In the genomic region with DNA sequence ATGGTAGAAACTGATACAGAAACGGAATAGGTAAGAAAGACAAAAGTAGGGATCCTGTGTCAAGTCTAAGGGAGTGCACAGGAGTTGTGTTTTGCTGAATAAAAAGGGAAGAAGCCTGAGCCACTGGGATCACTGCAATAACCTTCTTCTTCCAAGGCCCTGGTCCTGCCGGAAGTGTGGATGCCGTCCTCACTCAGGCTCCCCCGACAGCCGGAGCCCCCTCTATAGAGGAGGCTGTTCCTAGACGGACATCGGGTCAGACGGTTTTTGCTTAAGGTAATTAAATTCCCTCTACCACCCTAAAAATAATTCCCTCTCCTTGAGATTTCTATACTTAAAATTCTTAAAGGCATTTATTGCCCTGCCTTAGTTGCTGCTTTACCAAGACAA, we compare ENCODE assay signal across 27 cellular contexts.
"Had no signal": no experiment of that assay in that cellular context is flagged by ENCODE, and none has a peak within 500 bp of the region (broad histone marks: within the 10 kb centered on the region; RNA-seq: fewer than 3 reads in every experiment).

No MANE protein-coding gene starts in this region.

- H3K27me3 Mint-ChIP-seq: activated CD4-positive, alpha-beta T cell treated with anti-CD3 and anti-CD28 coated beads, Interleukin-2, amount 10 ng/mL, durations not matched to agents 24 days and 14 days; activated CD8-positive, alpha-beta T cell treated with anti-CD3 and anti-CD28 coated beads for 36 hours had no signal

- DNase-seq: activated CD4-positive, alpha-beta T cell treated with anti-CD3 and anti-CD28 coated beads, Interleukin-2, amount 10 ng/mL, durations not matched to agents 24 days and 14 days; activated CD4-positive, alpha-beta T cell treated with anti-CD3 and anti-CD28 coated beads, Interleukin-2, amount 50 U/mL, for 4 hours; activated CD8-positive, alpha-beta T cell treated with anti-CD3 and anti-CD28 coated beads for 36 hours; activated gamma-delta T cell; activated naive CD4-positive, alpha-beta T cell treated with anti-CD3 and anti-CD28 coated beads for 36 hours; activated T-cell treated with anti-CD3 and anti-CD28 coated beads, Interleukin-2, amount 50 U/mL, for 24 hours; adrenal gland; body of pancreas; central memory CD4-positive, alpha-beta T cell; NCI-H1092 treated with DMSO at 0.1 percent for 48 hours; NCI-H187; NCI-H2107; NCI-H2171; NCI-H510A; NCI-H526 treated with DMSO at 0.1 percent for 48 hours; NK-92 treated with Interleukin-12 subunit alpha and Interleukin-12 subunit beta, amount 100 ng/mL, for 24 hours; PC-3; RPMI8226; SW 1271; T-helper 1 cell; T-helper 2 cell; T-helper 9 cell had no signal

- H3K9me3 ChIP-seq: adrenal gland, body of pancreas, Peyer's patch had no signal

- H3K4me1 Mint-ChIP-seq: activated CD4-positive, alpha-beta T cell treated with anti-CD3 and anti-CD28 coated beads, Interleukin-2, amount 10 ng/mL, durations not matched to agents 24 days and 14 days had no signal

- H3K36me3 Mint-ChIP-seq: activated naive CD4-positive, alpha-beta T cell treated with anti-CD3 and anti-CD28 coated beads, Interleukin-2, amount 50 U/mL, for 72 hours had no signal

- H3K9me3 Mint-ChIP-seq: activated CD4-positive, alpha-beta T cell treated with anti-CD3 and anti-CD28 coated beads, Interleukin-2, amount 10 ng/mL, durations not matched to agents 24 days and 14 days; activated CD8-positive, alpha-beta T cell treated with anti-CD3 and anti-CD28 coated beads for 36 hours; activated naive CD4-positive, alpha-beta T cell treated with anti-CD3 and anti-CD28 coated beads for 36 hours; activated naive CD4-positive, alpha-beta T cell treated with anti-CD3 and anti-CD28 coated beads, Interleukin-2, amount 50 U/mL, for 72 hours; activated T-cell treated with anti-CD3 and anti-CD28 coated beads, Interleukin-2, amount 50 U/mL, for 24 hours; activated T-helper 2 cell treated with anti-CD3 and anti-CD28 coated beads, Interferon-gamma antibody, Interleukin-2, Interleukin-4, amounts not matched to agents 10 μg/mL and 5 μg/mL and 100 μg/mL, durations not matched to agents 14 hours and 24 hours and 36 hours had no signal

- H3K27me3 ChIP-seq: adrenal gland, body of pancreas, Peyer's patch had no signal

- H3K27ac ChIP-seq: adrenal gland, body of pancreas, Peyer's patch had no signal

- H3K4me3 ChIP-seq: adrenal gland, body of pancreas, Peyer's patch had no signal

- H3K27ac Mint-ChIP-seq: activated CD4-positive, alpha-beta T cell treated with anti-CD3 and anti-CD28 coated beads, Interleukin-2, amount 10 ng/mL, durations not matched to agents 24 days and 14 days; activated CD8-positive, alpha-beta T cell treated with anti-CD3 and anti-CD28 coated beads for 36 hours; activated naive CD4-positive, alpha-beta T cell treated with anti-CD3 and anti-CD28 coated beads for 36 hours; activated naive CD4-positive, alpha-beta T cell treated with anti-CD3 and anti-CD28 coated beads, Interleukin-2, amount 50 U/mL, for 72 hours; activated T-cell treated with anti-CD3 and anti-CD28 coated beads, Interleukin-2, amount 50 U/mL, for 24 hours; activated T-helper 2 cell treated with anti-CD3 and anti-CD28 coated beads, Interferon-gamma antibody, Interleukin-2, Interleukin-4, amounts not matched to agents 10 μg/mL and 5 μg/mL and 100 μg/mL, durations not matched to agents 14 hours and 24 hours and 36 hours had no signal

- H3K36me3 ChIP-seq: adrenal gland, Peyer's patch had no signal

- H3K4me3 Mint-ChIP-seq: activated CD4-positive, alpha-beta T cell treated with anti-CD3 and anti-CD28 coated beads, Interleukin-2, amount 10 ng/mL, durations not matched to agents 24 days and 14 days; activated CD8-positive, alpha-beta T cell treated with anti-CD3 and anti-CD28 coated beads for 36 hours; activated naive CD4-positive, alpha-beta T cell treated with anti-CD3 and anti-CD28 coated beads for 36 hours; activated T-cell treated with anti-CD3 and anti-CD28 coated beads, Interleukin-2, amount 50 U/mL, for 24 hours had no signal

- ATAC-seq: activated CD8-positive, alpha-beta T cell treated with anti-CD3 and anti-CD28 coated beads for 36 hours; activated naive CD4-positive, alpha-beta T cell treated with anti-CD3 and anti-CD28 coated beads, Interleukin-2, amount 50 U/mL, for 72 hours; body of pancreas; PC-3 had no signal

- FAIRE-seq: astrocyte, bronchial epithelial cell had no signal
